Comparison of ENCODE assay signal across 8 cellular contexts in the genomic region with DNA sequence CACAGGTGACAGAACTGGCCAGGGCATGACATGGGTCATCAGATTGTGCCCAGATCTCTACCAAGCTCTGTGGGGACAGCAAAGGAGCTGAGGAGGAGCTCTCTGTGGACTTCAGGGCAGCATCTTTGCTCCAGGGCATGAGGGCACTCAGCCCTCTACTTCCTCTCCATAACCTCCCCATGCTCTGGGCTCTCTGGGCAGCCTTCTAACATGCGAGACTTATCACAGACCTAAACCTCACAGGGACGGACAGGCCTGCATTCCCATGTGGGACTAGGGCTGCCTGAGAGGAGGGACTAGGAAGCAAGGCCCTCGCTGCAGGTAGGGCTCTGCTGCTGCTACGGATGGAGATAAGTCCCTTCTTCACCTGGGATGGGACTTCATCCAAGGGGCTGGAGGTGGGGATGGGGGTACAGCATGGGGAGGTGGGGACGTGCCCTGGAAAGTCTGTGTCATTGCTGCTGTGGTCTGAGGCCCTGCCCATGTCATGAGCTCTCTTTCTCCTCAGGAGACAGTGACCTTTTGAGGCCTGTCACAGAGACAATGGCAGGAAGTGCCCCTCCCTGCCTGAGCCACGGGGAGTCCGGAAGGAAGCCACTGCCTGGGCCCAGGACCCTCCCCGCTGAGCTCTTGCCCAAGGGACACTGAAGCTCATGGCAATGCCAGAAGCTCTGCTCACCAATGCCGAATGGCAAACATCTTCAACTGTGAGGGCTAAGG. TPM values are rescaled to one million over a fixed set of nuclear protein-coding genes. Genes with fewer than 3 reads are reported as not detected.
DNase-seq lines count a peak whose midpoint lies in the region; ATAC-seq, FAIRE-seq and TF ChIP-seq lines count a peak whose summit lies in the region.

No MANE protein-coding gene starts in this region.

- no peaks in the 10 kb centered on the region for H4K20me1 ChIP-seq in OCI-LY7 (ENCODE audit: insufficient read depth, low read length)

- CTCF ChIA-PET in OCI-LY7 (lab: Charles Lee; ENCODE audit: unreplicated experiment), result no interaction called here

- H3K4me3 Mint-ChIP-seq in activated T-helper 1 cell treated with anti-CD3 and anti-CD28 coated beads, Interleukin-12 subunit alpha, Interleukin-12 subunit beta, Interleukin-2, Interleukin-4 antibody, amounts not matched to agents 30 ng/mL and 10 ng/mL and 1 ng/mL, durations not matched to agents 14 hours and 24 hours and 36 hours, result peak overlapping the region; percentile 53

- no peaks in the 10 kb centered on the region for H3K9me3 Mint-ChIP-seq in activated T-helper 1 cell treated with anti-CD3 and anti-CD28 coated beads, Interleukin-12 subunit alpha, Interleukin-12 subunit beta, Interleukin-2, Interleukin-4 antibody, amounts not matched to agents 30 ng/mL and 10 ng/mL and 1 ng/mL, durations not matched to agents 14 hours and 24 hours and 36 hours

- in situ Hi-C loops in G401 (cut with HindIII; ENCODE audit: low sequenced_read_pairs), result no loop called here

- H3K36me3 Mint-ChIP-seq in activated T-helper 1 cell treated with anti-CD3 and anti-CD28 coated beads, Interleukin-12 subunit alpha, Interleukin-12 subunit beta, Interleukin-2, Interleukin-4 antibody, amounts not matched to agents 30 ng/mL and 10 ng/mL and 1 ng/mL, durations not matched to agents 14 hours and 24 hours and 36 hours (ENCODE audit: low read depth), result peaks cover 14% of the 10 kb centered on the region

- H3K9me3 ChIP-seq in OCI-LY7 (ENCODE audit: low read length) (no peaks in the 10 kb centered on the region), mucosa of descending colon (no peaks in the 10 kb centered on the region)

- H3K4me3 ChIP-seq in OCI-LY7 (ENCODE audit: low read depth, low read length, poor library complexity, severe bottlenecking) (no peak overlapping the region), mucosa of descending colon (no peak overlapping the region)

- POLR2A ChIA-PET in OCI-LY7 (lab: Charles Lee), result interaction anchor here (0.6 to 1.3 kb wide), 3 partner anchors 23 to 373 kb away, joined by 3 to 4 read pairs (median 3); no protein-coding TSS in a partner anchor

- H3K79me2 ChIP-seq in OCI-LY7 (ENCODE audit: insufficient read depth, low read depth, low read length), result no peaks in the 10 kb centered on the region

- H3K9me2 ChIP-seq in OCI-LY7 (ENCODE audit: insufficient read depth, low read length), result no peaks in the 10 kb centered on the region

- H3K27ac ChIP-seq in OCI-LY7 (ENCODE audit: low read depth, low read length, poor library complexity, severe bottlenecking), result no peak overlapping the region

- no peak for FAIRE-seq in urothelium cell line (lab: Jason Lieb, UNC)

- DNase-seq in CMK (ENCODE audit: low read depth) (peak; percentile 83), OCI-LY7 (ENCODE audit: low spot score) (peak; percentile 61), mucosa of descending colon (peak in 2 of 3 donors; percentile 30 to 82), urothelium cell line (ENCODE audit: low spot score) (peak; percentile 44), G401 (ENCODE audit: low spot score) (no peak), EL (no peak), midbrain (lab: John Stamatoyannopoulos, UW) (no peak)
- DNase-seq in activated T-helper 1 cell treated with anti-CD3 and anti-CD28 coated beads, Interleukin-12 subunit alpha, Interleukin-12 subunit beta, Interleukin-2, Interleukin-4 antibody, amounts not matched to agents 30 ng/mL and 10 ng/mL and 1 ng/mL, durations not matched to agents 14 hours and 24 hours and 36 hours (ENCODE audit: low spot score), result peak; percentile 73

- H3K4me2 ChIP-seq in OCI-LY7 (ENCODE audit: low read length), result peak overlapping the region; percentile 23; the same call in 1 of the 2 replicates

- H3K27ac Mint-ChIP-seq in activated T-helper 1 cell treated with anti-CD3 and anti-CD28 coated beads, Interleukin-12 subunit alpha, Interleukin-12 subunit beta, Interleukin-2, Interleukin-4 antibody, amounts not matched to agents 30 ng/mL and 10 ng/mL and 1 ng/mL, durations not matched to agents 14 hours and 24 hours and 36 hours, result peak overlapping the region; percentile 95

- H2AFZ ChIP-seq in OCI-LY7 (ENCODE audit: low read length), result peak overlapping the region; percentile 77; the same call in 1 of the 2 replicates

- no TSS peak for BruUV-seq in OCI-LY7 (replicated peaks; lab: Mats Ljungman, UMichigan)

- H3K4me1 Mint-ChIP-seq in activated T-helper 1 cell treated with anti-CD3 and anti-CD28 coated beads, Interleukin-12 subunit alpha, Interleukin-12 subunit beta, Interleukin-2, Interleukin-4 antibody, amounts not matched to agents 30 ng/mL and 10 ng/mL and 1 ng/mL, durations not matched to agents 14 hours and 24 hours and 36 hours (ENCODE audit: low read depth), result peaks cover 58% of the 10 kb centered on the region

- H3K27me3 Mint-ChIP-seq in activated T-helper 1 cell treated with anti-CD3 and anti-CD28 coated beads, Interleukin-12 subunit alpha, Interleukin-12 subunit beta, Interleukin-2, Interleukin-4 antibody, amounts not matched to agents 30 ng/mL and 10 ng/mL and 1 ng/mL, durations not matched to agents 14 hours and 24 hours and 36 hours (ENCODE audit: insufficient read depth), result no peaks in the 10 kb centered on the region

- H3K36me3 ChIP-seq in OCI-LY7 (ENCODE audit: insufficient read depth, low read length), result no peaks in the 10 kb centered on the region
- no peaks in the 10 kb centered on the region for H3K36me3 ChIP-seq in mucosa of descending colon (ENCODE audit: low read depth)

- intact Hi-C loops in OCI-LY7 (cut with micrococcal nuclease; ENCODE audit: unreplicated experiment) (no loop called here), mucosa of descending colon (cut with DNase I, micrococcal nuclease) (no loop called here)
- intact Hi-C loops in activated T-helper 1 cell treated with anti-CD3 and anti-CD28 coated beads, Interleukin-12 subunit alpha, Interleukin-12 subunit beta, Interleukin-2, Interleukin-4 antibody, amounts not matched to agents 30 ng/mL and 10 ng/mL and 1 ng/mL, durations not matched to agents 14 hours and 24 hours and 36 hours (cut with micrococcal nuclease), result loop anchor here (1.0 to 2.0 kb wide), 3 partner anchors 14 to 44 kb away; a partner anchor contains a TSS

- peaks cover 10% of the 10 kb centered on the region for H3K4me1 ChIP-seq in OCI-LY7 (ENCODE audit: insufficient read depth, low read length, poor library complexity, severe bottlenecking)
- no peaks in the 10 kb centered on the region for H3K4me1 ChIP-seq in mucosa of descending colon (ENCODE audit: low read depth)

- ATAC-seq in mucosa of descending colon, result peak; percentile 77

- TF ChIP-seq CTCF in OCI-LY7 (conservative IDR thresholded peaks at IDR 0.05; ENCODE audit: low read length) (no peak), mucosa of descending colon (IDR thresholded peaks at IDR 0.05) (no peak)

RNA-seq across cellular contexts. Expression of a gene that starts 44.1 kb away (rescaled TPM):
- total RNA-seq in OCI-LY7 (2014; rRNA removed; shearing (Covaris generic)), result 0.13 and 0.73 TPM in 2 replicates
- total RNA-seq in OCI-LY7 (2022), result 0.42 and 0.77 TPM in 2 replicates
- total RNA-seq in activated T-helper 1 cell treated with anti-CD3 and anti-CD28 coated beads, Interleukin-12 subunit alpha, Interleukin-12 subunit beta, Interleukin-2, Interleukin-4 antibody, amounts not matched to agents 30 ng/mL and 10 ng/mL and 1 ng/mL, durations not matched to agents 14 hours and 24 hours and 36 hours, result 22.3 and 25.5 TPM in 2 replicates
- total RNA-seq in mucosa of descending colon, result 10 to 100 TPM; 16.7 to 22.7 (median 20.8) TPM
- total RNA-seq in G401 (2014; rRNA removed; shearing (Covaris generic)), result 0.06 and 1.9 TPM in 2 replicates

Comparison
In these comparisons a context has a peak if more than half of its experiments do, and no peak if none do; other contexts are left out.
1. DNase-seq: peak in CMK (single experiment), OCI-LY7 (single experiment), activated T-helper 1 cell treated with anti-CD3 and anti-CD28 coated beads, Interleukin-12 subunit alpha, Interleukin-12 subunit beta, Interleukin-2, Interleukin-4 antibody, amounts not matched to agents 30 ng/mL and 10 ng/mL and 1 ng/mL, durations not matched to agents 14 hours and 24 hours and 36 hours (single experiment), mucosa of descending colon (2 of 3) and urothelium cell line (single experiment); none in G401 (single experiment), EL (single experiment) and midbrain (single experiment).